8 cellular contexts compared by ENCODE assay signal in genomic region chr18:44887227-44887631, GRCh38.
DNase-seq lines count a peak whose midpoint lies in the region; ATAC-seq, FAIRE-seq and TF ChIP-seq lines count a peak whose summit lies in the region.

No MANE protein-coding gene starts in this region.

- intact Hi-C loops in esophagus squamous epithelium (cut with DNase I) = no loop called here

- FAIRE-seq in small intestine (lab: Jason Lieb, UNC) = no peak

- H3K9me3 ChIP-seq in small intestine (ENCODE audit: control insufficient read depth, low read depth) = no peaks in the 10 kb centered on the region
- H3K9me3 ChIP-seq in esophagus squamous epithelium = peaks cover 0 to 11% (median 0%) of the 10 kb centered on the region in 3 donors

- H3K4me3 ChIP-seq in cardiac fibroblast (replicated peaks in 1 of 2; ENCODE audit: low read depth in 2 of 2, low read length in 2 of 2) = no peak overlapping the region
- H3K4me3 ChIP-seq in small intestine (ENCODE audit: low read depth in 1 of 2, low read length in 2 of 2) = no peak overlapping the region
- H3K4me3 ChIP-seq in esophagus squamous epithelium = no peak overlapping the region

- H3K27ac ChIP-seq in small intestine (ENCODE audit: low read depth in 1 of 2, low read length in 1 of 2) = no peak overlapping the region
- peak overlapping the region in 1 of 4 donors; percentile 31 for H3K27ac ChIP-seq in esophagus squamous epithelium

- peaks cover 4 to 5% of the 10 kb centered on the region in 2 donors for H3K4me1 ChIP-seq in small intestine (ENCODE audit: control insufficient read depth in 2 of 2, insufficient read depth in 1 of 2, low read depth in 1 of 2, low read length in 1 of 2)
- H3K4me1 ChIP-seq in esophagus squamous epithelium = peaks cover 0 to 15% (median 12%) of the 10 kb centered on the region in 3 donors

- no peak for TF ChIP-seq POLR2A in esophagus squamous epithelium (IDR thresholded peaks at IDR 0.05)

- ATAC-seq in GM18499 (IDR thresholded peaks at IDR 0.05; ENCODE audit: insufficient read depth, unreplicated experiment) (peak; percentile 88), GM21737 (IDR thresholded peaks at IDR 0.05; ENCODE audit: unreplicated experiment) (peak; percentile 87)

- H3K36me3 ChIP-seq in small intestine (ENCODE audit: control insufficient read depth in 2 of 2, insufficient read depth in 2 of 2, low read length in 2 of 2) (no peaks in the 10 kb centered on the region), esophagus squamous epithelium (no peaks in the 10 kb centered on the region)

- H3K27me3 ChIP-seq in small intestine (ENCODE audit: control insufficient read depth in 2 of 2, insufficient read depth in 2 of 2, low read length in 2 of 2) = no peaks in the 10 kb centered on the region
- no peaks in the 10 kb centered on the region for H3K27me3 ChIP-seq in esophagus squamous epithelium

- DNase-seq in MV-4-11 (lab: John Stamatoyannopoulos, UW) = peak; percentile 37
- DNase-seq in cardiac fibroblast (ENCODE audit: low read depth in 2 of 2) = peak; percentile 56 to 79
- DNase-seq in small intestine = peak; percentile 90
- DNase-seq in SK-N-DZ (ENCODE audit: low spot score) = no peak
- DNase-seq in iPS-NIHi11 (ENCODE audit: low spot score) = no peak
- DNase-seq in esophagus squamous epithelium (lab: John Stamatoyannopoulos, UW) = no peak

- TF ChIP-seq CTCF in cardiac fibroblast (IDR thresholded peaks at IDR 0.05; ENCODE audit: low read depth, low read length) (no peak), esophagus squamous epithelium (IDR thresholded peaks at IDR 0.05) (peak in 1 of 6 experiments; percentile 29)

Comparison
In these comparisons a context has a peak if more than half of its experiments do, and no peak if none do; other contexts are left out.
1. DNase-seq: peak in MV-4-11 (single experiment), cardiac fibroblast (2 of 2) and small intestine (single experiment); none in SK-N-DZ (single experiment), iPS-NIHi11 (single experiment) and esophagus squamous epithelium (single experiment).